ENCODE assay signal across 17 cellular contexts in genomic region chr12:130547480-130548155, GRCh38.
"Had no signal": no experiment of that assay in that cellular context is flagged by ENCODE, and none has a peak within 500 bp of the region (broad histone marks: within the 10 kb centered on the region; RNA-seq: fewer than 3 reads in every experiment).

No MANE protein-coding gene starts in this region.

- DNase-seq: KBM-7, MV-4-11, NCI-H1048, NCI-H1105, NCI-H1417, NCI-H1436 treated with DMSO at 0.1 percent for 48 hours, NCI-H1694, NCI-H187 treated with DMSO at 0.1 percent for 48 hours, NCI-H2029 treated with DMSO at 0.1 percent for 48 hours, NCI-H2171 treated with DMSO at 0.1 percent for 48 hours, NCI-H524, NCI-H69, NCI-H774, Right ventricle myocardium superior, RPMI8226, SIG-M5, SW 1271 had no signal
